Comparison of ENCODE assay signal across 31 cellular contexts in genomic region chr5:97063276-97063675, GRCh38.
"Had no signal": no experiment of that assay in that cellular context is flagged by ENCODE, and none has a peak within 500 bp of the region (broad histone marks: within the 10 kb centered on the region; RNA-seq: fewer than 3 reads in every experiment).

No MANE protein-coding gene starts in this region.

- H3K27ac Mint-ChIP-seq: activated B cell treated with CpG ODN at 0.5 μM for 24 hours; activated CD8-positive, alpha-beta T cell treated with anti-CD3 and anti-CD28 coated beads for 36 hours; activated naive CD8-positive, alpha-beta T cell; activated T-helper 17 cell treated with anti-CD3 and anti-CD28 coated beads, Interleukin-2, amount 50 U/mL, for 72 hours; effector memory CD8-positive, alpha-beta T cell; T-helper 1 cell treated with Interleukin-12 subunit alpha and Interleukin-12 subunit beta and Interleukin-4 antibody, amounts not matched to agents 30 μg/mL and 1 μg/mL, for 36 hours had no signal

- H3K4me1 Mint-ChIP-seq: activated B cell treated with CpG ODN at 0.5 μM for 24 hours; activated T-helper 17 cell treated with anti-CD3 and anti-CD28 coated beads, Interleukin-2, amount 50 U/mL, for 72 hours had no signal

- H3K27me3 ChIP-seq: adrenal gland, body of pancreas, esophagus muscularis mucosa, gastrocnemius medialis, heart left ventricle had no signal

- ATAC-seq: activated CD4-positive, CD25-positive, alpha-beta regulatory T cell treated with anti-CD3 and anti-CD28 coated beads, Interleukin-2, amount 50 U/mL, for 24 hours; activated CD8-positive, alpha-beta T cell treated with anti-CD3 and anti-CD28 coated beads for 36 hours; activated T-cell treated with anti-CD3 and anti-CD28 coated beads, Interleukin-2, amount 50 U/mL, for 4 hours; activated T-helper 17 cell treated with anti-CD3 and anti-CD28 coated beads, Interleukin-2, amount 50 U/mL, for 72 hours; body of pancreas; effector memory CD8-positive, alpha-beta T cell; foreskin keratinocyte; gastrocnemius medialis; heart left ventricle had no signal

- H3K36me3 ChIP-seq: adrenal gland, esophagus muscularis mucosa, gastrocnemius medialis, heart left ventricle, WERI-Rb-1 had no signal

- H3K4me3 ChIP-seq: adrenal gland, body of pancreas, esophagus muscularis mucosa, gastrocnemius medialis, heart left ventricle had no signal

- H3K27ac ChIP-seq: adrenal gland, body of pancreas, esophagus muscularis mucosa, foreskin keratinocyte, gastrocnemius medialis, heart left ventricle, WERI-Rb-1 had no signal

- H3K4me3 Mint-ChIP-seq: activated B cell treated with CpG ODN at 0.5 μM for 24 hours; activated CD8-positive, alpha-beta T cell treated with anti-CD3 and anti-CD28 coated beads for 36 hours; activated naive CD8-positive, alpha-beta T cell; activated T-cell treated with anti-CD3 and anti-CD28 coated beads, Interleukin-2, amount 50 U/mL, for 4 hours; activated T-helper 17 cell treated with anti-CD3 and anti-CD28 coated beads, Interleukin-2, amount 50 U/mL, for 72 hours; effector memory CD8-positive, alpha-beta T cell; T-helper 1 cell treated with Interleukin-12 subunit alpha and Interleukin-12 subunit beta and Interleukin-4 antibody, amounts not matched to agents 30 μg/mL and 1 μg/mL, for 36 hours had no signal

- H3K27me3 Mint-ChIP-seq: activated B cell treated with CpG ODN at 0.5 μM for 24 hours; activated CD8-positive, alpha-beta T cell treated with anti-CD3 and anti-CD28 coated beads for 36 hours; activated naive CD8-positive, alpha-beta T cell; activated T-helper 17 cell treated with anti-CD3 and anti-CD28 coated beads, Interleukin-2, amount 50 U/mL, for 72 hours had no signal

- H3K4me1 ChIP-seq: adrenal gland, body of pancreas, gastrocnemius medialis had no signal

- H3K9me3 Mint-ChIP-seq: activated CD8-positive, alpha-beta T cell treated with anti-CD3 and anti-CD28 coated beads for 36 hours; effector memory CD8-positive, alpha-beta T cell had no signal

- DNase-seq: activated B cell treated with CpG ODN at 0.5 μM for 24 hours; activated CD4-positive, alpha-beta T cell treated with anti-CD3 and anti-CD28 coated beads for 48 hours; activated CD4-positive, alpha-beta T cell treated with anti-CD3 and anti-CD28 coated beads, Interleukin-2, amount 50 U/mL, for 1 hour; activated CD4-positive, alpha-beta T cell treated with anti-CD3 and anti-CD28 coated beads, Interleukin-2, amount 50 U/mL, for 48 hours; activated CD8-positive, alpha-beta memory T cell treated with anti-CD3 and anti-CD28 coated beads for 24 hours; activated CD8-positive, alpha-beta T cell treated with anti-CD3 and anti-CD28 coated beads for 36 hours; activated effector memory CD4-positive, alpha-beta T cell treated with Interleukin-2 at 50 U/mL for 16 hours; activated gamma-delta T cell treated with Interleukin-2 at 50 U/mL for 16 hours; activated naive CD4-positive, alpha-beta T cell treated with anti-CD3 and anti-CD28 coated beads, Interleukin-2, amount 50 U/mL, for 16 hours; activated naive CD4-positive, alpha-beta T cell treated with Interleukin-2 at 50 U/mL for 16 hours; activated T-cell treated with anti-CD3 and anti-CD28 coated beads, Interleukin-2, amount 50 U/mL, for 4 hours; adrenal gland; amygdala; aorta; body of pancreas; cortex of kidney; dermis blood vessel endothelial cell; effector CD4-positive, alpha-beta T cell; effector memory CD8-positive, alpha-beta T cell; erythroblast; foreskin keratinocyte; gastrocnemius medialis; glutamatergic neuron; heart left ventricle; T1000; WERI-Rb-1 had no signal

- H3K9me3 ChIP-seq: adrenal gland, body of pancreas, gastrocnemius medialis had no signal
